9 cellular contexts compared by ENCODE assay signal in genomic region chr12:54413284-54414190, GRCh38. TPM values are rescaled to one million over a fixed set of nuclear protein-coding genes. Genes with fewer than 3 reads are reported as not detected.
A peak's percentile ranks its signal among the peaks of the same experiment; 100 is the strongest.
DNase-seq lines count a peak whose midpoint lies in the region; ATAC-seq lines count a peak whose summit lies in the region.
"Had no signal": no experiment of that assay in that cellular context is flagged by ENCODE, and none has a peak within 500 bp of the region (broad histone marks: within the 10 kb centered on the region; RNA-seq: fewer than 3 reads in every experiment).

No MANE protein-coding gene starts in this region.

- H3K27me3 ChIP-seq in trophoblast cell (ENCODE audit: insufficient read depth, low read length) = no peaks in the 10 kb centered on the region
- H3K27me3 ChIP-seq: body of pancreas had no signal

- H2AFZ ChIP-seq in trophoblast cell (ENCODE audit: insufficient read depth, low read length, poor library complexity) = no peak overlapping the region

- H4K12ac ChIP-seq in trophoblast cell (ENCODE audit: low read depth, low read length) = no peak overlapping the region

- CTCF ChIA-PET in activated CD4-positive, alpha-beta T cell treated with anti-CD3 and anti-CD28 coated beads for 36 hours (lab: Charles Lee) = interaction anchor here (0.7 to 14.4 kb wide), 9 partner anchors 13 to 155 kb away, joined by 3 to 260 read pairs (median 5); no protein-coding TSS in a partner anchor

- intact Hi-C loops in activated CD4-positive, alpha-beta T cell treated with anti-CD3 and anti-CD28 coated beads for 36 hours (cut with DNase I, micrococcal nuclease) = loop anchor here (2.0 to 10.0 kb wide), 3 partner anchors 15 to 1211 kb away; partner anchors contain the start of gene NCKAP1L (in 1 of the 2)

- POLR2A ChIA-PET in activated CD4-positive, alpha-beta T cell treated with anti-CD3 and anti-CD28 coated beads for 36 hours (lab: Charles Lee) = interaction anchor here (0.6 to 1.1 kb wide), 4 partner anchors 13 to 134 kb away, joined by 3 to 8 read pairs (median 4); no protein-coding TSS in a partner anchor

- H3K4me3 ChIP-seq in trophoblast cell (ENCODE audit: low read depth, low read length) = no peak overlapping the region
- H3K4me3 ChIP-seq: body of pancreas had no signal

- H3K4ac ChIP-seq in trophoblast cell (ENCODE audit: low read depth, low read length) = no peak overlapping the region

- H3K23ac ChIP-seq in trophoblast cell (ENCODE audit: low read length) = no peak overlapping the region

- H3K79me1 ChIP-seq in trophoblast cell (ENCODE audit: low read length) = peaks cover 6% of the 10 kb centered on the region

- H3K18ac ChIP-seq in trophoblast cell (ENCODE audit: low read length) = peak overlapping the region; percentile 0

- H3K27ac Mint-ChIP-seq in activated CD4-positive, alpha-beta T cell treated with anti-CD3 and anti-CD28 coated beads for 36 hours = peak overlapping the region; percentile 89

- peaks cover 23% of the 10 kb centered on the region for H3K36me3 Mint-ChIP-seq in activated CD4-positive, alpha-beta T cell treated with anti-CD3 and anti-CD28 coated beads for 36 hours (ENCODE audit: low read depth)

- H3K36me3 ChIP-seq in trophoblast cell (ENCODE audit: control insufficient read depth in 1 of 2, insufficient read depth in 2 of 2, low read length in 2 of 2) = peaks cover 19 to 21% of the 10 kb centered on the region in 2 experiments

- H4K91ac ChIP-seq in trophoblast cell (ENCODE audit: low read depth, low read length) = no peak overlapping the region

- H3K14ac ChIP-seq in trophoblast cell (ENCODE audit: low read length) = no peak overlapping the region

- no peak overlapping the region for H2BK12ac ChIP-seq in trophoblast cell (ENCODE audit: low read length)

- H2BK120ac ChIP-seq in trophoblast cell (ENCODE audit: insufficient read depth, low read length, poor library complexity) = no peak overlapping the region

- H2AK5ac ChIP-seq in trophoblast cell (ENCODE audit: low read length) = no peak overlapping the region

- H3K4me1 Mint-ChIP-seq in activated CD4-positive, alpha-beta T cell treated with anti-CD3 and anti-CD28 coated beads for 36 hours = peaks cover 62% of the 10 kb centered on the region

- H4K8ac ChIP-seq in trophoblast cell (ENCODE audit: low read depth, low read length) = no peak overlapping the region

- H3K9me3 ChIP-seq in trophoblast cell (ENCODE audit: insufficient read depth, low read depth, low read length) = peaks cover 2% of the 10 kb centered on the region
- H3K9me3 ChIP-seq: body of pancreas had no signal

- H3K4me3 Mint-ChIP-seq in activated CD4-positive, alpha-beta T cell treated with anti-CD3 and anti-CD28 coated beads for 36 hours = peak overlapping the region; percentile 60

- H3K4me2 ChIP-seq in trophoblast cell (ENCODE audit: low read length) = no peak overlapping the region

- H3K9me3 Mint-ChIP-seq in activated CD4-positive, alpha-beta T cell treated with anti-CD3 and anti-CD28 coated beads for 36 hours (ENCODE audit: low read depth) = no peaks in the 10 kb centered on the region

- no peak overlapping the region for H3K9ac ChIP-seq in trophoblast cell (ENCODE audit: low read length)

- no peak overlapping the region for H2BK5ac ChIP-seq in trophoblast cell (ENCODE audit: low read depth, low read length, poor library complexity)

- H3K79me2 ChIP-seq in trophoblast cell (ENCODE audit: control insufficient read depth, insufficient read depth, low read length, poor library complexity) = peaks cover 6% of the 10 kb centered on the region

- no CpG with 5 or more reads among the region's 9 CpGs for WGBS in trophoblast cell (ENCODE audit: extremely low coverage, insufficient coverage, insufficient read length)

- no peak overlapping the region for H3K27ac ChIP-seq in trophoblast cell (ENCODE audit: low read depth, low read length)

- DNase-seq in AG08395 (ENCODE audit: low spot score) = peak; percentile 70
- peak; percentile 72 for DNase-seq in activated CD4-positive, alpha-beta T cell treated with anti-CD3 and anti-CD28 coated beads for 36 hours
- peak; percentile 45 for DNase-seq in ecto neural progenitor cell (ENCODE audit: low spot score)
- DNase-seq in trophoblast cell = no peak
- no peak for DNase-seq in amniotic stem cell (lab: John Stamatoyannopoulos, UW)

- peak; percentile 69 for ATAC-seq in HG03342 (IDR thresholded peaks at IDR 0.05; ENCODE audit: unreplicated experiment)
- peak; percentile 51 for ATAC-seq in activated CD4-positive, alpha-beta T cell treated with anti-CD3 and anti-CD28 coated beads for 36 hours
- ATAC-seq in GM19023 (IDR thresholded peaks at IDR 0.05; ENCODE audit: unreplicated experiment) = no peak
- no peak for ATAC-seq in GM19351 (IDR thresholded peaks at IDR 0.05; ENCODE audit: unreplicated experiment)
- ATAC-seq: body of pancreas had no signal

- no peaks in the 10 kb centered on the region for H3K27me3 Mint-ChIP-seq in activated CD4-positive, alpha-beta T cell treated with anti-CD3 and anti-CD28 coated beads for 36 hours

- peaks cover 9 to 17% of the 10 kb centered on the region in 2 experiments for H3K4me1 ChIP-seq in trophoblast cell (ENCODE audit: control insufficient read depth in 1 of 2, insufficient read depth in 2 of 2, low read length in 2 of 2)

RNA-seq across cellular contexts. Expression of gene ITGA5, which starts 5.5 kb away (rescaled TPM):
- 10 to 100 TPM; 38.6 to 58.0 TPM for total RNA-seq in activated CD4-positive, alpha-beta T cell treated with anti-CD3 and anti-CD28 coated beads for 36 hours
- polyA plus RNA-seq in trophoblast cell (2013) = 81.6 and 90.0 TPM in 2 replicates

RNA-seq across cellular contexts. Expression of gene ZNF385A, which starts 29.0 kb away (rescaled TPM):
- under 1 TPM; 0.73 to 0.74 TPM for total RNA-seq in activated CD4-positive, alpha-beta T cell treated with anti-CD3 and anti-CD28 coated beads for 36 hours
- polyA plus RNA-seq in trophoblast cell (2013) = 74.0 and 75.2 TPM in 2 replicates

RNA-seq across cellular contexts. Expression of gene GPR84, which starts 49.3 kb away (rescaled TPM):
- 1 to 10 TPM in 1 of 2 experiments, under 1 TPM in 1; 0.98 to 1.7 TPM for total RNA-seq in activated CD4-positive, alpha-beta T cell treated with anti-CD3 and anti-CD28 coated beads for 36 hours
- 0.04 and 0.06 TPM in 2 replicates for polyA plus RNA-seq in trophoblast cell (2013)
- total RNA-seq: body of pancreas had no signal

RNA-seq across cellular contexts. Expression of gene GTSF1, which starts 59.9 kb away (rescaled TPM):
- total RNA-seq in activated CD4-positive, alpha-beta T cell treated with anti-CD3 and anti-CD28 coated beads for 36 hours = 1 to 10 TPM; 6.8 to 7.2 TPM
- not detected in 2 replicates for polyA plus RNA-seq in trophoblast cell (2013)
- total RNA-seq: body of pancreas had no signal

Comparison
In these comparisons a context has a peak if more than half of its experiments do, and no peak if none do; other contexts are left out.
1. DNase-seq: peak in AG08395 (single experiment), activated CD4-positive, alpha-beta T cell treated with anti-CD3 and anti-CD28 coated beads for 36 hours (single experiment) and ecto neural progenitor cell (single experiment); none in trophoblast cell (0 of 2) and amniotic stem cell (single experiment).
2. ATAC-seq: peak in HG03342 (single experiment) and activated CD4-positive, alpha-beta T cell treated with anti-CD3 and anti-CD28 coated beads for 36 hours (single experiment); none in GM19023 (single experiment) and GM19351 (single experiment).